ENCODE assay signal across 27 cellular contexts in the genomic region with DNA sequence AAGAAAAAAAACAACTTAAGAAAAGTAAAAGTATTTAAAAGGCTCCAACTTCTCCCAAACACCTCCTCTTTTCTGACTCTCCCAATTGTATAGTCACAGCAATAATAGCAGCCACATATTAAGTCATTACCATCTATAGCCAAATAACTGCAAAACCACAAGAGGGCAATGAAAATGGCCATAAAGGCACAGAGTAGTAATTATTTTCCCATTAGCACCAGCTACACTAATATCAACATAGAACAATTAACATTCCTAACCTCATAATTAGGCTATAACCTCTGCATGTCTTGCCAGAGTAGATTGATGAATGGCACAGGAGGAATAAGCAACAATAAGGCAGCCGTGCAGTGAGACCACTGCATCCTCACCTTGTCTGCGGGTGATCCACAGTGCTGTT.
"Had no signal": no experiment of that assay in that cellular context is flagged by ENCODE, and none has a peak within 500 bp of the region (broad histone marks: within the 10 kb centered on the region; RNA-seq: fewer than 3 reads in every experiment).

No MANE protein-coding gene starts in this region.

- DNase-seq: activated CD4-positive, alpha-beta T cell treated with anti-CD3 and anti-CD28 coated beads, Interleukin-2, amount 10 ng/mL, durations not matched to agents 24 days and 14 days; activated CD8-positive, alpha-beta memory T cell treated with anti-CD3 and anti-CD28 coated beads, Interleukin-2, amount 10 ng/mL, durations not matched to agents 7 days and 5 days; activated CD8-positive, alpha-beta T cell treated with anti-CD3 and anti-CD28 coated beads for 36 hours; activated gamma-delta T cell treated with Interleukin-2 at 50 U/mL for 16 hours; activated T-cell treated with anti-CD3 and anti-CD28 coated beads for 4 hours; central memory CD4-positive, alpha-beta T cell; colonic mucosa; endodermal cell; esophagus squamous epithelium; left cardiac atrium; mesenchymal stem cell; mucosa of descending colon; nephron progenitor cell; posterior cingulate gyrus; retina; sigmoid colon; stimulated activated CD4-positive, alpha-beta T cell treated with anti-CD3 and anti-CD28 coated beads, Interleukin-15, amount 100 ng/mL, for 24 hours; testis; trophoblast cell; uterus had no signal

- H3K4me2 ChIP-seq: smooth muscle cell had no signal

- H3K4me1 ChIP-seq: uterus had no signal

- H3K36me3 Mint-ChIP-seq: activated CD8-positive, alpha-beta memory T cell treated with anti-CD3 and anti-CD28 coated beads, Interleukin-2, amount 10 ng/mL, durations not matched to agents 7 days and 5 days; activated naive CD4-positive, alpha-beta T cell treated with anti-CD3 and anti-CD28 coated beads, Interleukin-2, amount 50 U/mL, for 72 hours; stimulated activated memory B cell treated with anti-CD40 and anti-IgM and Interleukin-4, amounts not matched to agents 10 μg/mL and 1 μg/mL and 100 μg/mL, for 72 hours had no signal

- H3K9me3 ChIP-seq: colonic mucosa, esophagus squamous epithelium, gastroesophageal sphincter, mucosa of descending colon, sigmoid colon, testis, uterus had no signal

- H3K27ac ChIP-seq: colonic mucosa, esophagus squamous epithelium, gastroesophageal sphincter, sigmoid colon, testis, uterus, VCaP had no signal

- H3K36me3 ChIP-seq: colonic mucosa, esophagus squamous epithelium, gastroesophageal sphincter, sigmoid colon, uterus had no signal

- H3K4me3 ChIP-seq: colonic mucosa, esophagus squamous epithelium, gastroesophageal sphincter, mucosa of descending colon, sigmoid colon, smooth muscle cell, testis, uterus had no signal

- ATAC-seq: activated CD4-positive, CD25-positive, alpha-beta regulatory T cell treated with anti-CD3 and anti-CD28 coated beads, Interleukin-2, amount 50 U/mL, for 24 hours; activated CD8-positive, alpha-beta memory T cell treated with anti-CD3 and anti-CD28 coated beads, Interleukin-2, amount 10 ng/mL, durations not matched to agents 7 days and 5 days; activated CD8-positive, alpha-beta T cell treated with anti-CD3 and anti-CD28 coated beads for 36 hours; activated naive CD4-positive, alpha-beta T cell treated with anti-CD3 and anti-CD28 coated beads, Interleukin-2, amount 50 U/mL, for 72 hours; gastroesophageal sphincter; left cardiac atrium; mucosa of descending colon; stimulated activated memory B cell treated with anti-CD40 and anti-IgM and Interleukin-4, amounts not matched to agents 10 μg/mL and 1 μg/mL and 100 μg/mL, for 72 hours had no signal

- H3K9me3 Mint-ChIP-seq: activated CD4-positive, alpha-beta T cell treated with anti-CD3 and anti-CD28 coated beads, Interleukin-2, amount 10 ng/mL, durations not matched to agents 24 days and 14 days; activated CD8-positive, alpha-beta T cell treated with anti-CD3 and anti-CD28 coated beads for 36 hours; activated naive CD4-positive, alpha-beta T cell treated with anti-CD3 and anti-CD28 coated beads, Interleukin-2, amount 50 U/mL, for 72 hours; endodermal cell; nephron progenitor cell; T-helper 2 cell treated with Interferon-gamma antibody and Interleukin-4, amounts not matched to agents 5 μg/mL and 100 μg/mL, for 36 hours had no signal

- H3K4me3 Mint-ChIP-seq: activated CD4-positive, alpha-beta T cell treated with anti-CD3 and anti-CD28 coated beads, Interleukin-2, amount 10 ng/mL, durations not matched to agents 24 days and 14 days; activated CD8-positive, alpha-beta memory T cell treated with anti-CD3 and anti-CD28 coated beads, Interleukin-2, amount 10 ng/mL, durations not matched to agents 7 days and 5 days; activated CD8-positive, alpha-beta T cell treated with anti-CD3 and anti-CD28 coated beads for 36 hours; endodermal cell; nephron progenitor cell; stimulated activated memory B cell treated with anti-CD40 and anti-IgM and Interleukin-4, amounts not matched to agents 10 μg/mL and 1 μg/mL and 100 μg/mL, for 72 hours; T-helper 2 cell treated with Interferon-gamma antibody and Interleukin-4, amounts not matched to agents 5 μg/mL and 100 μg/mL, for 36 hours had no signal

- H3K27ac Mint-ChIP-seq: activated CD4-positive, alpha-beta T cell treated with anti-CD3 and anti-CD28 coated beads, Interleukin-2, amount 10 ng/mL, durations not matched to agents 24 days and 14 days; activated CD8-positive, alpha-beta memory T cell treated with anti-CD3 and anti-CD28 coated beads, Interleukin-2, amount 10 ng/mL, durations not matched to agents 7 days and 5 days; activated CD8-positive, alpha-beta T cell treated with anti-CD3 and anti-CD28 coated beads for 36 hours; activated naive CD4-positive, alpha-beta T cell treated with anti-CD3 and anti-CD28 coated beads, Interleukin-2, amount 50 U/mL, for 72 hours; endodermal cell; nephron progenitor cell; stimulated activated memory B cell treated with anti-CD40 and anti-IgM and Interleukin-4, amounts not matched to agents 10 μg/mL and 1 μg/mL and 100 μg/mL, for 72 hours; T-helper 2 cell treated with Interferon-gamma antibody and Interleukin-4, amounts not matched to agents 5 μg/mL and 100 μg/mL, for 36 hours had no signal

- H3K27me3 ChIP-seq: colonic mucosa, esophagus squamous epithelium, gastroesophageal sphincter, sigmoid colon, testis, uterus had no signal
